11 cellular contexts compared by ENCODE assay signal in genomic region chr20:63847374-63848002, GRCh38. TPM values are rescaled to one million over a fixed set of nuclear protein-coding genes. Genes with fewer than 3 reads are reported as not detected.
A peak's percentile ranks its signal among the peaks of the same experiment; 100 is the strongest.
DNase-seq lines count a peak whose midpoint lies in the region; ATAC-seq and TF ChIP-seq lines count a peak whose summit lies in the region.
"Had no signal": no experiment of that assay in that cellular context is flagged by ENCODE, and none has a peak within 500 bp of the region (broad histone marks: within the 10 kb centered on the region; RNA-seq: fewer than 3 reads in every experiment).

No MANE protein-coding gene starts in this region.

- no peaks in the 10 kb centered on the region for H3K27me3 ChIP-seq in parathyroid adenoma (ENCODE audit: control insufficient read depth, insufficient read depth, low read length)
- H3K27me3 ChIP-seq: pancreas had no signal

- peaks cover 6% of the 10 kb centered on the region for H3K4me1 ChIP-seq in parathyroid adenoma
- H3K4me1 ChIP-seq: pancreas had no signal

- no peaks in the 10 kb centered on the region for H3K36me3 ChIP-seq in parathyroid adenoma (ENCODE audit: control insufficient read depth, insufficient read depth, low read length)
- H3K36me3 ChIP-seq: pancreas had no signal

- no peaks in the 10 kb centered on the region for H3K79me2 ChIP-seq in parathyroid adenoma

- ATAC-seq in left cardiac atrium (peak; percentile 6 to 27), HG03432 (IDR thresholded peaks at IDR 0.05; ENCODE audit: unreplicated experiment) (no peak)

- no peak overlapping the region for H3K4me3 ChIP-seq in parathyroid adenoma (ENCODE audit: low read depth, low read length)
- H3K4me3 ChIP-seq: GM23248, pancreas had no signal

- no peak overlapping the region for H2AFZ ChIP-seq in parathyroid adenoma
- H2AFZ ChIP-seq: GM23248 had no signal

- H3K9me3 ChIP-seq in parathyroid adenoma (ENCODE audit: control insufficient read depth, low read length): no peaks in the 10 kb centered on the region
- H3K9me3 ChIP-seq: pancreas had no signal

- no peak overlapping the region for H3K4me2 ChIP-seq in parathyroid adenoma (ENCODE audit: low read length)

- H3K9ac ChIP-seq in parathyroid adenoma: no peak overlapping the region
- H3K9ac ChIP-seq: GM23248 had no signal

- peak overlapping the region; percentile 80 for H3K27ac ChIP-seq in parathyroid adenoma
- H3K27ac ChIP-seq: GM23248, pancreas had no signal

- intact Hi-C loops in left cardiac atrium (cut with DNase I): no loop called here

- TF ChIP-seq CTCF in parathyroid adenoma (IDR thresholded peaks at IDR 0.05): no peak

- DNase-seq in GDM1 (lab: John Stamatoyannopoulos, UW): peak; percentile 74
- peak; percentile 60 for DNase-seq in RPMI7951 (ENCODE audit: low read depth)
- DNase-seq in left cardiac atrium: no peak
- DNase-seq in kidney tubule cell (ENCODE audit: low spot score): no peak
- no peak for DNase-seq in NCI-H1417 (lab: John Stamatoyannopoulos, UW)
- DNase-seq in hypothalamus (lab: John Stamatoyannopoulos, UW): no peak
- DNase-seq: GM23248, NCI-H146 had no signal

RNA-seq across cellular contexts. Expression of gene ABHD16B, which starts 13.8 kb away (rescaled TPM):
- not detected in 2 replicates for total RNA-seq in RPMI7951 (2014; rRNA removed; shearing (Covaris generic))
- not detected for total RNA-seq in left cardiac atrium
- total RNA-seq: GM23248, pancreas had no signal

RNA-seq across cellular contexts. Expression of gene ZBTB46, which starts 16.4 kb away (rescaled TPM):
- total RNA-seq in RPMI7951 (2014; rRNA removed; shearing (Covaris generic)): 3.4 and 5.8 TPM in 2 replicates
- total RNA-seq in left cardiac atrium: 10 to 100 TPM; 12.7 to 17.0 TPM

RNA-seq across cellular contexts. Expression of gene TPD52L2, which starts 17.6 kb away (rescaled TPM):
- total RNA-seq in RPMI7951 (2014; rRNA removed; shearing (Covaris generic)): 137 and 140 TPM in 2 replicates
- total RNA-seq in left cardiac atrium: 10 to 100 TPM; 67.5 to 68.7 TPM

RNA-seq across cellular contexts. Expression of gene DNAJC5, which starts 47.4 kb away (rescaled TPM):
- total RNA-seq in RPMI7951 (2014; rRNA removed; shearing (Covaris generic)): 29.3 and 37.1 TPM in 2 replicates
- total RNA-seq in left cardiac atrium: 10 to 100 TPM; 41.9 to 53.4 TPM

Comparison
In these comparisons a context has a peak if more than half of its experiments do, and no peak if none do; other contexts are left out.
1. DNase-seq: peak in GDM1 (single experiment) and RPMI7951 (single experiment); none in left cardiac atrium (single experiment), kidney tubule cell (single experiment), NCI-H1417 (0 of 3) and hypothalamus (0 of 51).